Comparison of ENCODE assay signal across 1 cellular context in the genomic region with DNA sequence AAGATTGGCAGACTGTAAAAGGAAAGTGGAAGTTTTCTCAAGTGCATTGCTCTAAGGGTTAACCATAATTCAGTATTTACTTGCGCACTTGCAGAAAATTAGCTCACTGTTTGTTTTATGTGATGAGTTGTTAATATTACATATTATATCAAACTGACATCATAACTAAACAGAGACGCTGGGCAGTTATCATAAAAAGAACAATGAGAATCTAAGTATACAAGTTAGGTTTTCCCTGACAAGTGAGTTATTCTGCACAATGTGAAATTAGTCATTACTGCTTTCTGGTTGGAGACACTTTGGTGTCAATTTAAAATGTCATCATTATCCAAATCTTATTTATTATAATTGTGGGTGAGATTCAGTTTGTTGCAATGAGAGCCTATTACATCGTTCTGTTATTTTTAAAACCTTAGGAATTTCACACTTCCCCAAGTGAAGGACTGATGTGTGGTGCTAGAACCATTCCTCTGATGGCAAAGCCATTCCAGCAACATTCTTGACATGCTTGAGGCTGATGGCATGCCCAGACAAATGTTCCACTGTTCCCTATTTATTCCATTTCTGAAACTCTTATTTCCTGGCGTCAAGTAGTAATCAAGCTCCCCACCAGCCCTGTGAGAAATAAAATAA.
TF ChIP-seq lines count a peak whose summit lies in the region.

No MANE protein-coding gene starts in this region.

TF ChIP-seq in GM23338, 12 proteins besides CTCF, POLR2A, EP300 and RAD21 (continued from another document):
- no peak for TF ChIP-seq EZH2 (IDR thresholded peaks at IDR 0.05; ENCODE audit: low read depth, unreplicated experiment)
